ENCODE assay signal across 8 cellular contexts in the genomic region with DNA sequence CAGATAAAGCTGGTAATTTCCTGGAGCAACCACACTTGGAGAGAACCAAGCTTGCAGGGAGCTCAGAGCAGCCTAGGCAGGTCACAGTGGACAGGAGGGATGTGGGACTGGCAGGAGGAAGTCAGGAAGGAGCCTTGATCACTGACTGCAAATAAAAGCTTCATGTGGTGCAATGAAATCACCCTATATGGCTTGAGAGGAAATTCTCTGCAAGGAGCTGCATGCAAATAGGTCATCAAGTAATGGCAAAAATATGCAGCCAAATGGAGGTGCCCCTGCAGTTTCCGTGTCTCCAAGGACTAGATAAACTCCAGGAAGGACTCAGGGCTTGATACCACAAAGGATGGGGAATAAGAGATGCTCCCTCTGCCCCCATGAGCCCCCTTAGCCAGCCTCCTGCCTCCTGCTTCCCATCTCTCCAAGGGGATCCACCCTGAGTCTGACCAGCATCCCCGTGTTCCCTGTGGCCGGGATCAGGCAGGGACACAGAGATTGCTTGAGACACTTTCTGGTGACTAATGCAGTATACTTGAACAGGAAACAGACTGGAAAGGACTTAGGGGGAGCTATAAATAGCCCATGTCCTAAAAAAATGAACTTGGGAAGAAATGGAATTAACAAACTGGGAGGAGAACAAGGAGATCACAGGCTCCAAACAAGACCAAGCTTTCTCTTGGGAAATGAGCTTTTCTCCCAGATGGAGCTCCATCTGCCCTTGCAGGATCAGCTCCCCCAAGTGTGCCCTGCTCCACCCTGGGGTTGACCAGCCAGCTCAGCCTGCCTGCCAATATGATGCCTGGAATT. TPM values are rescaled to one million over a fixed set of nuclear protein-coding genes. Genes with fewer than 3 reads are reported as not detected.
DNase-seq lines count a peak whose midpoint lies in the region; ATAC-seq, FAIRE-seq and TF ChIP-seq lines count a peak whose summit lies in the region.

No MANE protein-coding gene starts in this region.

- peak; percentile 97 for FAIRE-seq in G401.6 (lab: Jason Lieb, UNC)

- CTCF ChIA-PET in Panc1 (lab: Charles Lee), result interaction anchor here (0.7 to 2.5 kb wide), 4 partner anchors 24 to 1027 kb away, joined by 3 to 6 read pairs (median 3); no protein-coding TSS in a partner anchor

- no peaks in the 10 kb centered on the region; the same call in 1 of the 2 replicates for H3K9me3 ChIP-seq in Panc1 (ENCODE audit: control insufficient read depth, insufficient read depth, low read depth, low read length)

- POLR2A ChIA-PET in Panc1 (lab: Charles Lee), result interaction anchor here (0.5 to 1.1 kb wide), 4 partner anchors 9 to 756 kb away, joined by 3 to 4 read pairs (median 3); no protein-coding TSS in a partner anchor
- POLR2A ChIA-PET in naive thymus-derived CD8-positive, alpha-beta T cell (lab: Charles Lee), result no interaction called here

- no TSS peak for BruUV-seq in Panc1 (replicated peaks; lab: Mats Ljungman, UMichigan)

- in situ Hi-C loops in Panc1 (cut with HindIII; ENCODE audit: low pct_unique_long_range_greater_than_20kb, low sequenced_read_pairs), result no loop called here

- no peak for TF ChIP-seq CTCF in Panc1 (IDR thresholded peaks at IDR 0.05)

- H3K4me1 Mint-ChIP-seq in effector memory CD8-positive, alpha-beta T cell (ENCODE audit: low read depth in 2 of 2), result peaks cover 53 to 65% of the 10 kb centered on the region in 2 donors
- H3K4me1 Mint-ChIP-seq in naive thymus-derived CD8-positive, alpha-beta T cell, result peaks cover 30 to 60% (median 56%) of the 10 kb centered on the region in 4 donors

- no peaks in the 10 kb centered on the region for H3K9me3 Mint-ChIP-seq in effector memory CD8-positive, alpha-beta T cell
- no peaks in the 10 kb centered on the region for H3K9me3 Mint-ChIP-seq in naive thymus-derived CD8-positive, alpha-beta T cell

- H3K36me3 ChIP-seq in Panc1 (ENCODE audit: control insufficient read depth, insufficient read depth, low read length), result no peaks in the 10 kb centered on the region

- peak overlapping the region; percentile 60 to 77 for H3K4me3 Mint-ChIP-seq in effector memory CD8-positive, alpha-beta T cell
- H3K4me3 Mint-ChIP-seq in naive thymus-derived CD8-positive, alpha-beta T cell, result peak overlapping the region in 7 of 10 donors; percentile 7 to 70 (median 52)

- H3K36me3 Mint-ChIP-seq in effector memory CD8-positive, alpha-beta T cell (ENCODE audit: insufficient read depth), result peaks cover 5% of the 10 kb centered on the region
- no peaks in the 10 kb centered on the region for H3K36me3 Mint-ChIP-seq in naive thymus-derived CD8-positive, alpha-beta T cell

- H3K27me3 Mint-ChIP-seq in effector memory CD8-positive, alpha-beta T cell, result no peaks in the 10 kb centered on the region
- H3K27me3 Mint-ChIP-seq in naive thymus-derived CD8-positive, alpha-beta T cell, result no peaks in the 10 kb centered on the region

- intact Hi-C loops in Panc1 (cut with micrococcal nuclease; ENCODE audit: unreplicated experiment), result no loop called here

- peak overlapping the region; percentile 94 for H3K27ac ChIP-seq in Panc1 (ENCODE audit: low read length)

- H3K27ac Mint-ChIP-seq in effector memory CD8-positive, alpha-beta T cell, result peak overlapping the region; percentile 35 to 52
- peak overlapping the region in 4 of 10 donors; percentile 21 to 76 (median 42) for H3K27ac Mint-ChIP-seq in naive thymus-derived CD8-positive, alpha-beta T cell

- peaks cover 40% of the 10 kb centered on the region for H3K4me1 ChIP-seq in Panc1 (ENCODE audit: control insufficient read depth, insufficient read depth, low read length)

- peak overlapping the region in 1 of 2 experiments; percentile 24; a peak in 2 of 4 replicates for H3K4me3 ChIP-seq in Panc1 (ENCODE audit: low read depth in 2 of 2, low read length in 2 of 2)

- no peaks in the 10 kb centered on the region for H3K27me3 ChIP-seq in Panc1 (ENCODE audit: control insufficient read depth, insufficient read depth, low read length)

- DNase-seq in Panc1 (ENCODE audit: low read depth, low spot score), result peak; percentile 87
- no peak for DNase-seq in effector memory CD8-positive, alpha-beta T cell
- no peak for DNase-seq in naive thymus-derived CD8-positive, alpha-beta T cell
- no peak for DNase-seq in NCI-H1105 (lab: John Stamatoyannopoulos, UW)
- no peak for DNase-seq in activated T-cell treated with anti-CD3 and anti-CD28 coated beads, Interleukin-2, amount 50 U/mL, for 48 hours
- DNase-seq in activated effector memory CD4-positive, alpha-beta T cell treated with anti-CD3 and anti-CD28 coated beads, Interleukin-2, amount 50 U/mL, for 16 hours, result no peak

- ATAC-seq in Panc1, result peak; percentile 84
- ATAC-seq in effector memory CD8-positive, alpha-beta T cell (replicated peaks), result no peak
- ATAC-seq in naive thymus-derived CD8-positive, alpha-beta T cell, result no peak
- no peak for ATAC-seq in GM21423 (IDR thresholded peaks at IDR 0.05; ENCODE audit: unreplicated experiment)

RNA-seq across cellular contexts. Expression of a gene that starts 23.9 kb away (rescaled TPM):
- total RNA-seq in Panc1 (2021; ENCODE audit: unreplicated experiment), result 199 TPM
- 183 TPM for polyA plus RNA-seq in Panc1 (2012; ENCODE audit: insufficient read length)
- 1 to 10 TPM; 5.0 to 7.0 TPM for total RNA-seq in naive thymus-derived CD8-positive, alpha-beta T cell
- 10 to 100 TPM in 1 of 3 donors, 1 to 10 TPM in 2; 2.3 to 12.3 (median 2.8) TPM for polyA plus RNA-seq in naive thymus-derived CD8-positive, alpha-beta T cell

Comparison
In these comparisons a context has a peak if more than half of its experiments do, and no peak if none do; other contexts are left out.
1. RNA of a gene that starts 23.9 kb away (total RNA-seq): 199 TPM in Panc1 (single experiment); 5.0 to 7.0 TPM in naive thymus-derived CD8-positive, alpha-beta T cell; every median in the first group is over 10 times any median in the second.